In genomic region chr20:41173791-41174341, GRCh38 we compare ENCODE assay signal across 9 cellular contexts. TPM values are rescaled to one million over a fixed set of nuclear protein-coding genes. Genes with fewer than 3 reads are reported as not detected.
DNase-seq lines count a peak whose midpoint lies in the region; TF ChIP-seq lines count a peak whose summit lies in the region.
"Had no signal": no experiment of that assay in that cellular context is flagged by ENCODE, and none has a peak within 500 bp of the region (broad histone marks: within the 10 kb centered on the region; RNA-seq: fewer than 3 reads in every experiment).

No MANE protein-coding gene starts in this region.

- H3K27me3 Mint-ChIP-seq in activated T-cell treated with anti-CD3 and anti-CD28 coated beads, Interleukin-2, amount 50 U/mL, for 24 hours = no peaks in the 10 kb centered on the region

- H3K27ac ChIP-seq in ascending aorta = peak overlapping the region; percentile 82 to 83
- peak overlapping the region; percentile 94 for H3K27ac ChIP-seq in temporal lobe (ENCODE audit: low read depth, low read length)
- H3K27ac ChIP-seq: SJSA1 had no signal

- H3K4me1 ChIP-seq in ascending aorta = peaks cover 14 to 61% of the 10 kb centered on the region in 2 donors

- no peak overlapping the region for H3K4me3 Mint-ChIP-seq in activated T-cell treated with anti-CD3 and anti-CD28 coated beads, Interleukin-2, amount 50 U/mL, for 24 hours

- peaks cover 99% of the 10 kb centered on the region for H3K36me3 Mint-ChIP-seq in activated T-cell treated with anti-CD3 and anti-CD28 coated beads, Interleukin-2, amount 50 U/mL, for 24 hours (ENCODE audit: low read depth)

- peak; percentile 23 for DNase-seq in activated T-cell treated with anti-CD3 and anti-CD28 coated beads, Interleukin-2, amount 50 U/mL, for 24 hours
- DNase-seq in activated T-cell treated with anti-CD3 and anti-CD28 coated beads for 4 hours (no peak), ascending aorta (ENCODE audit: low spot score in 2 of 2) (peak in 1 of 2 donors; percentile 60), mesenteric fat pad (ENCODE audit: low spot score) (peak; percentile 82), DMS 273 treated with DMSO at 0.1 percent for 48 hours (lab: John Stamatoyannopoulos, UW) (no peak), T-helper 9 cell (no peak), AML-193 (lab: John Stamatoyannopoulos, UW) (no peak)

- no peak for TF ChIP-seq CTCF in ascending aorta (IDR thresholded peaks at IDR 0.05)

- H3K27ac Mint-ChIP-seq in activated T-cell treated with anti-CD3 and anti-CD28 coated beads, Interleukin-2, amount 50 U/mL, for 24 hours = peak overlapping the region; percentile 88

- intact Hi-C loops in ascending aorta (cut with DNase I) = loop anchor here (1.0 to 5.0 kb wide), 4 partner anchors 37 to 238 kb away; partner anchors contain the start of genes LPIN3 and PLCG1

- peaks cover 9% of the 10 kb centered on the region for H3K4me1 Mint-ChIP-seq in activated T-cell treated with anti-CD3 and anti-CD28 coated beads, Interleukin-2, amount 50 U/mL, for 24 hours (ENCODE audit: low read depth)

- no peaks in the 10 kb centered on the region for H3K9me3 Mint-ChIP-seq in activated T-cell treated with anti-CD3 and anti-CD28 coated beads, Interleukin-2, amount 50 U/mL, for 24 hours

- no peaks in the 10 kb centered on the region for H3K27me3 ChIP-seq in ascending aorta
- H3K27me3 ChIP-seq: SJSA1 had no signal

- H3K9me3 ChIP-seq in ascending aorta = no peaks in the 10 kb centered on the region
- H3K9me3 ChIP-seq: SJSA1 had no signal

- H3K4me3 ChIP-seq in ascending aorta = no peak overlapping the region
- H3K4me3 ChIP-seq: SJSA1 had no signal

- peaks cover 35 to 54% of the 10 kb centered on the region in 2 donors for H3K36me3 ChIP-seq in ascending aorta

RNA-seq across cellular contexts. Expression of gene PLCG1, which starts 36.5 kb away (rescaled TPM):
- total RNA-seq in ascending aorta = 168 TPM
- 76.1 TPM for total RNA-seq in mesenteric fat pad
- total RNA-seq in temporal lobe = 82.1 TPM

Comparison
In these comparisons a context has a peak if more than half of its experiments do, and no peak if none do; other contexts are left out.
1. DNase-seq: peak in activated T-cell treated with anti-CD3 and anti-CD28 coated beads, Interleukin-2, amount 50 U/mL, for 24 hours (single experiment) and mesenteric fat pad (single experiment); none in activated T-cell treated with anti-CD3 and anti-CD28 coated beads for 4 hours (single experiment), DMS 273 treated with DMSO at 0.1 percent for 48 hours (single experiment), T-helper 9 cell (single experiment) and AML-193 (0 of 2).